ENCODE assay signal across 28 cellular contexts in the genomic region with DNA sequence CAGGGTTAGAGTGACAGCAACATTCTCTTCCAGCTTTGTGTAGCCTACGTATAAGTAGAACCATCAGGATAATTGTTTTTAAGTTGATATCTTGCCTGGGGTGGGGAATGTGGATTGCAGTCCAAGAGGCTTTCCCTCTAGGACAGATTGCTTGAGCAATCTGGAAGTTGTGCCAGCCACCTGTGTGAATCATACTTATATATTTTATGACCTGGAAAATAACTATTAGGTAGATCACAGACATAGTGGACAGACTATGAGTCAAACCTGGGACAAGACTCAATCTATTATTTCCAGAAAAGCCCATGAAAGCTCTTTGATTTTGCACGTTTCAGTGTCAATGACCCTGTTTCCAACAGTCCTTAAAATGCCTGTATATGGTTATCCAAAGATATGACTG.
DNase-seq lines count a peak whose midpoint lies in the region; ATAC-seq and TF ChIP-seq lines count a peak whose summit lies in the region.
"Had no signal": no experiment of that assay in that cellular context is flagged by ENCODE, and none has a peak within 500 bp of the region (broad histone marks: within the 10 kb centered on the region; RNA-seq: fewer than 3 reads in every experiment).

No MANE protein-coding gene starts in this region.

- no peak for DNase-seq in HFFc6
- DNase-seq in PC-3 = peak; percentile 90
- DNase-seq in epithelial cell of proximal tubule (ENCODE audit: low read depth) = peak; percentile 53
- DNase-seq in renal cortical epithelial cell (ENCODE audit: low read depth) = peak; percentile 93
- no peak for DNase-seq in neural progenitor cell (ENCODE audit: low spot score)
- DNase-seq in right atrium auricular region (ENCODE audit: low spot score) = no peak
- no peak for DNase-seq in CD14-positive monocyte (ENCODE audit: low spot score)
- DNase-seq: activated CD4-positive, alpha-beta T cell treated with anti-CD3 and anti-CD28 coated beads for 4 hours; activated CD8-positive, alpha-beta memory T cell treated with anti-CD3 and anti-CD28 coated beads for 24 hours; activated effector memory CD4-positive, alpha-beta T cell treated with anti-CD3 and anti-CD28 coated beads, Interleukin-2, amount 50 U/mL, for 16 hours; activated naive CD8-positive, alpha-beta T cell treated with anti-CD3 and anti-CD28 coated beads, Interleukin-2, amount 10 ng/mL, durations not matched to agents 7 days and 5 days; cerebellar nuclear complex; DND-41; glutamatergic neuron; kidney; lower lobe of right lung; natural killer cell; NCI-H1092 treated with DMSO at 0.1 percent for 48 hours; NCI-H187 treated with DMSO at 0.1 percent for 48 hours; NCI-H748 treated with DMSO at 0.1 percent for 48 hours; ovary; retina; SHP77; stimulated activated CD4-positive, alpha-beta T cell treated with anti-CD3 and anti-CD28 coated beads, Interleukin-2, amount 100 ng/mL, for 48 hours had no signal

- H3K79me2 ChIP-seq in PC-3 (ENCODE audit: low read length) (no peaks in the 10 kb centered on the region), neural progenitor cell (ENCODE audit: low read depth) (no peaks in the 10 kb centered on the region)

- H4K20me1 ChIP-seq in PC-3 (ENCODE audit: low read length) = no peaks in the 10 kb centered on the region
- H4K20me1 ChIP-seq in neural progenitor cell (ENCODE audit: low read depth) = no peaks in the 10 kb centered on the region

- H3K4me3 ChIP-seq in PC-3 (ENCODE audit: low read length) (peak overlapping the region; percentile 30; the same call in 1 of the 2 replicates), epithelial cell of proximal tubule (ENCODE audit: low read depth, low read length) (no peak overlapping the region), neural progenitor cell (no peak overlapping the region), right atrium auricular region (no peak overlapping the region)
- H3K4me3 ChIP-seq: lower lobe of right lung, ovary, tibial nerve had no signal

- H2AFZ ChIP-seq in PC-3 (ENCODE audit: low read length) = no peak overlapping the region
- no peak overlapping the region for H2AFZ ChIP-seq in neural progenitor cell (replicated peaks)

- H3K9me3 Mint-ChIP-seq in HFFc6 = peaks cover 2% of the 10 kb centered on the region; the same call in 1 of the 2 replicates
- H3K9me3 Mint-ChIP-seq in neural progenitor cell = peaks cover 4% of the 10 kb centered on the region
- peaks cover 0 to 11% (median 3%) of the 10 kb centered on the region in 7 donors for H3K9me3 Mint-ChIP-seq in CD14-positive monocyte
- H3K9me3 Mint-ChIP-seq: T-helper 2 cell treated with Interferon-gamma antibody and Interleukin-4, amounts not matched to agents 5 μg/mL and 100 μg/mL, for 36 hours had no signal

- H3K27me3 ChIP-seq in PC-3 (ENCODE audit: low read length) = no peaks in the 10 kb centered on the region
- no peaks in the 10 kb centered on the region for H3K27me3 ChIP-seq in neural progenitor cell
- no peaks in the 10 kb centered on the region for H3K27me3 ChIP-seq in right atrium auricular region
- H3K27me3 ChIP-seq: ovary, tibial nerve had no signal

- intact Hi-C loops in PC-3 (cut with micrococcal nuclease) (loop anchor here (2.0 to 5.0 kb wide), 2 partner anchors 40 to 71 kb away; no protein-coding TSS in a partner anchor), CD14-positive monocyte (cut with micrococcal nuclease) (no loop called here)

- peaks cover 34% of the 10 kb centered on the region for H3K4me1 ChIP-seq in PC-3 (ENCODE audit: insufficient read depth, low read length)
- H3K4me1 ChIP-seq in neural progenitor cell = no peaks in the 10 kb centered on the region
- no peaks in the 10 kb centered on the region for H3K4me1 ChIP-seq in right atrium auricular region
- H3K4me1 ChIP-seq: lower lobe of right lung, tibial nerve had no signal

- H3K4me3 Mint-ChIP-seq in HFFc6 (no peak overlapping the region), neural progenitor cell (no peak overlapping the region), CD14-positive monocyte (peak overlapping the region in 1 of 2 donors; percentile 32)
- H3K4me3 Mint-ChIP-seq: activated naive CD8-positive, alpha-beta T cell treated with anti-CD3 and anti-CD28 coated beads, Interleukin-2, amount 10 ng/mL, durations not matched to agents 7 days and 5 days; natural killer cell; T-helper 2 cell treated with Interferon-gamma antibody and Interleukin-4, amounts not matched to agents 5 μg/mL and 100 μg/mL, for 36 hours had no signal

- peak overlapping the region; percentile 68 for H3K27ac Mint-ChIP-seq in HFFc6
- no peak overlapping the region for H3K27ac Mint-ChIP-seq in neural progenitor cell
- no peak overlapping the region for H3K27ac Mint-ChIP-seq in CD14-positive monocyte
- H3K27ac Mint-ChIP-seq: activated naive CD8-positive, alpha-beta T cell treated with anti-CD3 and anti-CD28 coated beads, Interleukin-2, amount 10 ng/mL, durations not matched to agents 7 days and 5 days; natural killer cell; T-helper 2 cell treated with Interferon-gamma antibody and Interleukin-4, amounts not matched to agents 5 μg/mL and 100 μg/mL, for 36 hours had no signal

- BruUV-seq in PC-3 (replicated peaks; lab: Mats Ljungman, UMichigan) = no TSS peak

- H3K9me2 ChIP-seq in PC-3 (replicated peaks; ENCODE audit: low read length) = no peaks in the 10 kb centered on the region

- H3K4me2 ChIP-seq in PC-3 (ENCODE audit: low read length) = peak overlapping the region; percentile 75
- no peak overlapping the region for H3K4me2 ChIP-seq in neural progenitor cell

- CTCF ChIA-PET in PC-3 (lab: Charles Lee) = no interaction called here

- H3K4me1 Mint-ChIP-seq in HFFc6 (ENCODE audit: low read depth) (peaks cover 29% of the 10 kb centered on the region), neural progenitor cell (no peaks in the 10 kb centered on the region), CD14-positive monocyte (no peaks in the 10 kb centered on the region)
- H3K4me1 Mint-ChIP-seq: activated naive CD8-positive, alpha-beta T cell treated with anti-CD3 and anti-CD28 coated beads, Interleukin-2, amount 10 ng/mL, durations not matched to agents 7 days and 5 days; natural killer cell had no signal

- ATAC-seq in PC-3 = peak; percentile 85
- ATAC-seq: lower lobe of right lung, natural killer cell had no signal

- POLR2A ChIA-PET in PC-3 (lab: Charles Lee; ENCODE audit: unreplicated experiment) = no interaction called here

- H3F3A ChIP-seq in PC-3 (ENCODE audit: low read length, unreplicated experiment) (no peaks in the 10 kb centered on the region), neural progenitor cell (ENCODE audit: low read depth) (no peaks in the 10 kb centered on the region)

- H3K9ac ChIP-seq in PC-3 (ENCODE audit: low read length) = peak overlapping the region; percentile 55
- no peak overlapping the region for H3K9ac ChIP-seq in neural progenitor cell

- H3K36me3 Mint-ChIP-seq in HFFc6 (ENCODE audit: low read depth) (no peaks in the 10 kb centered on the region), neural progenitor cell (peaks cover 2% of the 10 kb centered on the region), CD14-positive monocyte (no peaks in the 10 kb centered on the region)
- H3K36me3 Mint-ChIP-seq: activated naive CD8-positive, alpha-beta T cell treated with anti-CD3 and anti-CD28 coated beads, Interleukin-2, amount 10 ng/mL, durations not matched to agents 7 days and 5 days; natural killer cell had no signal

- no peaks in the 10 kb centered on the region for H3K36me3 ChIP-seq in PC-3 (ENCODE audit: low read depth, low read length)
- no peaks in the 10 kb centered on the region for H3K36me3 ChIP-seq in neural progenitor cell
- H3K36me3 ChIP-seq in right atrium auricular region = no peaks in the 10 kb centered on the region
- H3K36me3 ChIP-seq: lower lobe of right lung, ovary, tibial nerve had no signal

- peak overlapping the region; percentile 89 for H3K27ac ChIP-seq in PC-3 (ENCODE audit: low read length)
- H3K27ac ChIP-seq in neural progenitor cell = no peak overlapping the region
- H3K27ac ChIP-seq in right atrium auricular region = no peak overlapping the region
- H3K27ac ChIP-seq: C4-2B, lower lobe of right lung, ovary, tibial nerve, VCaP had no signal

- TF ChIP-seq CTCF in HFFc6 (IDR thresholded peaks at IDR 0.05) (no peak), PC-3 (conservative IDR thresholded peaks at IDR 0.05; ENCODE audit: low read depth, low read length) (no peak), epithelial cell of proximal tubule (conservative IDR thresholded peaks at IDR 0.05; ENCODE audit: low read depth, low read length) (no peak), neural progenitor cell (IDR thresholded peaks at IDR 0.05) (no peak), right atrium auricular region (IDR thresholded peaks at IDR 0.05) (no peak), CD14-positive monocyte (IDR thresholded peaks at IDR 0.05) (no peak)

- H3K9me3 ChIP-seq in PC-3 (ENCODE audit: low read length) (no peaks in the 10 kb centered on the region), neural progenitor cell (ENCODE audit: low read depth) (no peaks in the 10 kb centered on the region), right atrium auricular region (peaks cover 0 to 9% of the 10 kb centered on the region in 2 donors)
- H3K9me3 ChIP-seq: lower lobe of right lung, ovary had no signal

- H3K27me3 Mint-ChIP-seq in HFFc6 (ENCODE audit: insufficient read depth) = no peaks in the 10 kb centered on the region; the same call in 1 of the 2 replicates
- no peaks in the 10 kb centered on the region for H3K27me3 Mint-ChIP-seq in neural progenitor cell (ENCODE audit: insufficient read depth, low read depth)
- no peaks in the 10 kb centered on the region for H3K27me3 Mint-ChIP-seq in CD14-positive monocyte (ENCODE audit: low read depth in 3 of 3)
- H3K27me3 Mint-ChIP-seq: activated naive CD8-positive, alpha-beta T cell treated with anti-CD3 and anti-CD28 coated beads, Interleukin-2, amount 10 ng/mL, durations not matched to agents 7 days and 5 days had no signal

Comparison
In these comparisons a context has a peak if more than half of its experiments do, and no peak if none do; other contexts are left out.
1. DNase-seq: peak in PC-3 (single experiment), epithelial cell of proximal tubule (single experiment) and renal cortical epithelial cell (single experiment); none in HFFc6 (single experiment), neural progenitor cell (single experiment), right atrium auricular region (single experiment) and CD14-positive monocyte (single experiment).